9 cellular contexts compared by ENCODE assay signal in genomic region chr4:109389367-109390118, GRCh38. TPM values are rescaled to one million over a fixed set of nuclear protein-coding genes. Genes with fewer than 3 reads are reported as not detected.
DNase-seq lines count a peak whose midpoint lies in the region; ATAC-seq, FAIRE-seq and TF ChIP-seq lines count a peak whose summit lies in the region.
"Had no signal": no experiment of that assay in that cellular context is flagged by ENCODE, and none has a peak within 500 bp of the region (broad histone marks: within the 10 kb centered on the region; RNA-seq: fewer than 3 reads in every experiment).

No MANE protein-coding gene starts in this region.

- no peak for TF ChIP-seq EP300 in H1 (IDR thresholded peaks at IDR 0.05; ENCODE audit: borderline replicate concordance in 1 of 2, low read depth in 2 of 2, low read length in 2 of 2)

- no peak overlapping the region for H3K56ac ChIP-seq in H1 (replicated peaks; ENCODE audit: insufficient read length, low read depth, low read length)

- H3K27ac ChIP-seq in H1 (ENCODE audit: low read depth, low read length) (no peak overlapping the region), neural progenitor cell (no peak overlapping the region)

- peak overlapping the region; percentile 77; the same call in 1 of the 2 replicates for H2BK12ac ChIP-seq in H1 (ENCODE audit: low read depth, low read length)

- no peak overlapping the region for H3K4me3 Mint-ChIP-seq in neural progenitor cell

- no peak overlapping the region for H3K4me2 ChIP-seq in H1 (ENCODE audit: insufficient read depth in 1 of 2, low read depth in 2 of 2, low read length in 2 of 2)
- H3K4me2 ChIP-seq in neural progenitor cell = no peak overlapping the region

- no peaks in the 10 kb centered on the region for H3K79me1 ChIP-seq in H1 (ENCODE audit: low read depth, low read length)

- no peak overlapping the region for H4K91ac ChIP-seq in H1 (replicated peaks; ENCODE audit: insufficient read length, low read length)

- no peak for TF ChIP-seq CTCF in AG10803 (conservative IDR thresholded peaks at IDR 0.05; ENCODE audit: low read length)
- TF ChIP-seq CTCF in H1 (IDR thresholded peaks at IDR 0.05; ENCODE audit: control extremely low read depth in 1 of 3, insufficient read depth in 1 of 3, low read depth in 1 of 3, low read length in 3 of 3) = no peak
- no peak for TF ChIP-seq CTCF in neural progenitor cell (IDR thresholded peaks at IDR 0.05)

- H2AK5ac ChIP-seq in H1 (ENCODE audit: low read depth, low read length) = no peak overlapping the region

- H2BK120ac ChIP-seq in H1 (replicated peaks; ENCODE audit: low read depth, low read length) = no peak overlapping the region

- peak; percentile 6 for DNase-seq in AG10803 (ENCODE audit: low read depth)
- DNase-seq in H1 (ENCODE audit: low read depth in 1 of 2, low spot score in 2 of 2) = no peak
- DNase-seq in DMS79 treated with DMSO at 0.1 percent for 48 hours (lab: John Stamatoyannopoulos, UW) = no peak
- no peak for DNase-seq in NCI-H748 (lab: John Stamatoyannopoulos, UW; ENCODE audit: unreplicated experiment)
- no peak for DNase-seq in NCI-H345 (lab: John Stamatoyannopoulos, UW)
- no peak for DNase-seq in neural progenitor cell (ENCODE audit: low spot score)
- DNase-seq: activated gamma-delta T cell had no signal

- POLR2A ChIA-PET in H1 (lab: Charles Lee; ENCODE audit: partially characterized antibody) = no interaction called here

- no peaks in the 10 kb centered on the region for H3K36me3 Mint-ChIP-seq in neural progenitor cell

- H3K27me3 ChIP-seq in H1 (replicated peaks in 1 of 4; ENCODE audit: control insufficient read depth in 3 of 4, extremely low read depth in 1 of 4, insufficient read depth in 3 of 4, low read length in 3 of 4) (no peaks in the 10 kb centered on the region), neural progenitor cell (no peaks in the 10 kb centered on the region)

- no peak overlapping the region; the same call in 1 of the 2 replicates for H2BK15ac ChIP-seq in H1 (ENCODE audit: low read length)

- H4K20me1 ChIP-seq in H1 (replicated peaks in 1 of 2; ENCODE audit: control insufficient read depth in 1 of 2, insufficient read depth in 2 of 2, low read length in 2 of 2) = no peaks in the 10 kb centered on the region
- no peaks in the 10 kb centered on the region for H4K20me1 ChIP-seq in neural progenitor cell (ENCODE audit: low read depth)

- CTCF ChIA-PET in H1 (lab: Charles Lee; ENCODE audit: partially characterized antibody) = interaction anchor here (0.6 to 1.2 kb wide), 3 partner anchors 16 to 67 kb away, joined by 3 read pairs; no protein-coding TSS in a partner anchor

- no peak overlapping the region for H2BK5ac ChIP-seq in H1 (ENCODE audit: low read depth, low read length)

- H3K4me1 Mint-ChIP-seq in neural progenitor cell = peaks cover 7% of the 10 kb centered on the region

- H3K23me2 ChIP-seq in H1 (ENCODE audit: low read depth, low read length) = no peaks in the 10 kb centered on the region; the same call in 1 of the 2 replicates

- no peak overlapping the region for H3K18ac ChIP-seq in H1 (ENCODE audit: extremely low read depth, low read length)

- ATAC-seq in GM19452 (IDR thresholded peaks at IDR 0.05; ENCODE audit: unreplicated experiment) (peak; percentile 65), HG03103 (IDR thresholded peaks at IDR 0.05; ENCODE audit: low read depth, unreplicated experiment) (peak; percentile 52)

- H4K8ac ChIP-seq in H1 (ENCODE audit: extremely low read depth, insufficient read depth, low read length) = no peak overlapping the region

- H2BK20ac ChIP-seq in H1 (ENCODE audit: low read length) = no peak overlapping the region

- H3K4me3 ChIP-seq in AG10803 (ENCODE audit: low read length) (no peak overlapping the region), H1 (ENCODE audit: extremely low read depth in 1 of 4, insufficient read depth in 2 of 4, low read depth in 3 of 4, low read length in 4 of 4) (no peak overlapping the region), neural progenitor cell (no peak overlapping the region)

- no peaks in the 10 kb centered on the region for H3K36me3 ChIP-seq in H1 (ENCODE audit: control insufficient read depth in 2 of 4, insufficient read depth in 4 of 4, low read length in 3 of 4)
- H3K36me3 ChIP-seq in neural progenitor cell = no peaks in the 10 kb centered on the region

- H4K5ac ChIP-seq in H1 (ENCODE audit: insufficient read length, low read depth, low read length) = no peak overlapping the region

- H3K79me2 ChIP-seq in H1 (ENCODE audit: control insufficient read depth in 1 of 2, insufficient read depth in 2 of 2, low read length in 2 of 2) = no peaks in the 10 kb centered on the region
- H3K79me2 ChIP-seq in neural progenitor cell (ENCODE audit: low read depth) = no peaks in the 10 kb centered on the region

- H3K9me3 ChIP-seq in H1 (ENCODE audit: insufficient read depth in 2 of 2, low read depth in 1 of 2, low read length in 1 of 2) (no peaks in the 10 kb centered on the region), neural progenitor cell (ENCODE audit: low read depth) (no peaks in the 10 kb centered on the region)

- H3K27me3 Mint-ChIP-seq in neural progenitor cell (ENCODE audit: insufficient read depth, low read depth) = no peaks in the 10 kb centered on the region

- no peak overlapping the region for H3K14ac ChIP-seq in H1 (ENCODE audit: insufficient read length)

- FAIRE-seq in H1 (lab: Jason Lieb, UNC) = no peak

- H2AFZ ChIP-seq in H1 (ENCODE audit: low read length) (peak overlapping the region; percentile 75), neural progenitor cell (replicated peaks) (no peak overlapping the region)

- H3K9ac ChIP-seq in H1 (replicated peaks in 1 of 4; ENCODE audit: extremely low read depth in 1 of 4, low read depth in 3 of 4, low read length in 3 of 4) (no peak overlapping the region), neural progenitor cell (no peak overlapping the region)

- H3K4me1 ChIP-seq in H1 (replicated peaks in 1 of 4; ENCODE audit: control insufficient read depth in 3 of 4, insufficient read depth in 4 of 4, low read length in 3 of 4) (peaks cover 1 to 4% (median 3%) of the 10 kb centered on the region in 4 experiments; a peak in 6 of 7 replicates), neural progenitor cell (no peaks in the 10 kb centered on the region)

- no peaks in the 10 kb centered on the region for H3F3A ChIP-seq in neural progenitor cell (ENCODE audit: low read depth)

- TF ChIP-seq POLR2A in H1 (IDR thresholded peaks at IDR 0.05; ENCODE audit: control extremely low read depth in 1 of 2, low read depth in 2 of 2, low read length in 2 of 2) = no peak

- no peaks in the 10 kb centered on the region for H3K9me3 Mint-ChIP-seq in neural progenitor cell

- no peak for TF ChIP-seq RAD21 in H1 (IDR thresholded peaks at IDR 0.05 in 1 of 2, conservative IDR thresholded peaks at IDR 0.05 in 1 of 2; ENCODE audit: low read depth in 2 of 2, low read length in 2 of 2)

- WGBS in H1 (ENCODE audit: extremely low coverage in 1 of 2, insufficient coverage in 1 of 2, insufficient read length in 1 of 2, insufficient replicate concordance in 2 of 2, low coverage in 1 of 2, low lambda C conversion rate in 2 of 2, missing lambda C conversion rate in 1 of 2), 2 experiments = 80% methylated on average over 7 of the region's 7 CpGs; no CpG with 5 or more reads in 1 of the 2 experiments

- no peak overlapping the region for H3K23ac ChIP-seq in H1 (ENCODE audit: insufficient read length)

- H3K4ac ChIP-seq in H1 (replicated peaks; ENCODE audit: insufficient read length, low read depth, low read length) = no peak overlapping the region

- no peak overlapping the region for H3K27ac Mint-ChIP-seq in neural progenitor cell

TF ChIP-seq in H1, 55 proteins besides CTCF, POLR2A, EP300 and RAD21 (continues in another document):
- TF ChIP-seq TAF7 (optimal IDR thresholded peaks at IDR 0.05; ENCODE audit: borderline replicate concordance, low read depth, low read length) = no peak
- no peak for TF ChIP-seq ASH2L (IDR thresholded peaks at IDR 0.05; ENCODE audit: low read length)
- TF ChIP-seq SP1 (IDR thresholded peaks at IDR 0.05; ENCODE audit: low read depth, low read length) = no peak
- TF ChIP-seq GTF2F1 (IDR thresholded peaks at IDR 0.05; ENCODE audit: borderline replicate concordance, low read depth, low read length) = no peak
- TF ChIP-seq SIN3A (conservative IDR thresholded peaks at IDR 0.05 in 1 of 2, IDR thresholded peaks at IDR 0.05 in 1 of 2; ENCODE audit: low read depth in 1 of 2, low read length in 2 of 2) = no peak
- no peak for TF ChIP-seq CEBPB (IDR thresholded peaks at IDR 0.05; ENCODE audit: low read depth, low read length)
- TF ChIP-seq BACH1 (IDR thresholded peaks at IDR 0.05; ENCODE audit: low read length) = no peak
- TF ChIP-seq CHD1 (IDR thresholded peaks at IDR 0.05; ENCODE audit: low read depth, low read length) = no peak
- TF ChIP-seq KDM1A (IDR thresholded peaks at IDR 0.05; ENCODE audit: borderline replicate concordance, low read length) = no peak
- no peak for TF ChIP-seq RBBP5 (IDR thresholded peaks at IDR 0.05; ENCODE audit: borderline replicate concordance, low read depth, low read length)
- no peak for TF ChIP-seq SP4 (IDR thresholded peaks at IDR 0.05; ENCODE audit: low read length)
- no peak for TF ChIP-seq FOSL1 (IDR thresholded peaks at IDR 0.05; ENCODE audit: insufficient read depth, low read depth, low read length)
- no peak for TF ChIP-seq ATF2 (IDR thresholded peaks at IDR 0.05; ENCODE audit: low read length)
- TF ChIP-seq POLR2AphosphoS5 (IDR thresholded peaks at IDR 0.05; ENCODE audit: low read depth, low read length) = no peak

RNA-seq across cellular contexts. Expression of gene SEC24B, which starts 44.1 kb away (rescaled TPM):
- total RNA-seq in H1 (2021; fragmentation: NEBNext Ultra II Directional; extraction: Animal tissue kit (Norgen Biotek cat#: 25700)) = 24.2 and 25.6 TPM in 2 replicates
- polyA plus RNA-seq in H1 (2011; rRNA removed) = 20.5 and 30.9 TPM in 2 replicates
- polyA plus RNA-seq in H1 (2011; cell fraction: cytosol; rRNA removed) = 21.1 TPM
- polyA plus RNA-seq in H1 (2011; cell fraction: nucleus; rRNA removed) = 24.8 TPM
- 11.7 to 17.1 TPM (median 14.9 TPM) in 4 replicates for polyA plus RNA-seq in H1 (2012, experiment 1 of 2)
- polyA plus RNA-seq in H1 (2012, experiment 2 of 2) = 1.2 TPM
- 15.1 TPM for polyA plus RNA-seq in H1 (2013, experiment 1 of 2)
- polyA plus RNA-seq in H1 (2013, experiment 2 of 2) = 15.1 TPM
- polyA minus RNA-seq in H1 (2011; rRNA and poly(A)+ RNA removed) = 95.6 and 123 TPM in 2 replicates
- polyA minus RNA-seq in H1 (2011; cell fraction: cytosol; rRNA and poly(A)+ RNA removed) = 23.7 TPM
- polyA minus RNA-seq in H1 (2011; cell fraction: nucleus; rRNA and poly(A)+ RNA removed) = 71.0 TPM
- 32.1 and 32.8 TPM in 2 replicates for total RNA-seq in neural progenitor cell (ENCODE audit: low replicate concordance)
